1 cellular context compared by ENCODE assay signal in genomic region chr6:160934157-160934556, GRCh38.
TF ChIP-seq lines count a peak whose summit lies in the region.

No MANE protein-coding gene starts in this region.

TF ChIP-seq in HEK293, 187 proteins besides CTCF, POLR2A, EP300 and RAD21 (continued from another document):
- no peak for TF ChIP-seq ZBTB6 (tag by site-specific recombination; IDR thresholded peaks at IDR 0.05)
- no peak for TF ChIP-seq KLF8 (tag by site-specific recombination; IDR thresholded peaks at IDR 0.05)
- TF ChIP-seq ZNF692 (tag by site-specific recombination; IDR thresholded peaks at IDR 0.05), result no peak
- TF ChIP-seq, protein P1, sequence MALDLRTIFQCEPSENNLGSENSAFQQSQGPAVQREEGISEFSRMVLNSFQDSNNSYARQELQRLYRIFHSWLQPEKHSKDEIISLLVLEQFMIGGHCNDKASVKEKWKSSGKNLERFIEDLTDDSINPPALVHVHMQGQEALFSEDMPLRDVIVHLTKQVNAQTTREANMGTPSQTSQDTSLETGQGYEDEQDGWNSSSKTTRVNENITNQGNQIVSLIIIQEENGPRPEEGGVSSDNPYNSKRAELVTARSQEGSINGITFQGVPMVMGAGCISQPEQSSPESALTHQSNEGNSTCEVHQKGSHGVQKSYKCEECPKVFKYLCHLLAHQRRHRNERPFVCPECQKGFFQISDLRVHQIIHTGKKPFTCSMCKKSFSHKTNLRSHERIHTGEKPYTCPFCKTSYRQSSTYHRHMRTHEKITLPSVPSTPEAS (tag by site-specific recombination; IDR thresholded peaks at IDR 0.05), result no peak
- no peak for TF ChIP-seq ZNF274 (IDR thresholded peaks at IDR 0.05; ENCODE audit: low read length)
- peak; percentile 42; the same call in 1 of the 2 replicates for TF ChIP-seq ZNF274 (tag by site-specific recombination; IDR thresholded peaks at IDR 0.05; ENCODE audit: borderline replicate concordance)
- no peak for TF ChIP-seq ZNF639 (tag by site-specific recombination; IDR thresholded peaks at IDR 0.05)
- TF ChIP-seq HOXA7 (CRISPR knock-in tag; IDR thresholded peaks at IDR 0.05; ENCODE audit: borderline replicate concordance), result no peak
